In genomic region chr13:113024466-113024865, GRCh38 we compare ENCODE assay signal across 39 cellular contexts. TPM values are rescaled to one million over a fixed set of nuclear protein-coding genes. Genes with fewer than 3 reads are reported as not detected.
"Had no signal": no experiment of that assay in that cellular context is flagged by ENCODE, and none has a peak within 500 bp of the region (broad histone marks: within the 10 kb centered on the region; RNA-seq: fewer than 3 reads in every experiment).

No MANE protein-coding gene starts in this region.

- H3K4me1 ChIP-seq: adrenal gland, ascending aorta, body of pancreas, breast epithelium had no signal

- ATAC-seq: activated naive CD4-positive, alpha-beta T cell treated with anti-CD3 and anti-CD28 coated beads, Interleukin-2, amount 50 U/mL, for 72 hours; activated naive CD8-positive, alpha-beta T cell treated with anti-CD3 and anti-CD28 coated beads, Interleukin-2, amount 50 U/mL, for 24 hours; activated T-cell treated with anti-CD3 and anti-CD28 coated beads, Interleukin-2, amount 50 U/mL, for 4 hours; activated T-cell treated with anti-CD3 and anti-CD28 coated beads, Interleukin-2, amount 50 U/mL, for 72 hours; activated T-helper 17 cell treated with anti-CD3 and anti-CD28 coated beads, Interleukin-2, amount 50 U/mL, for 72 hours; body of pancreas had no signal

- H3K36me3 Mint-ChIP-seq: activated naive CD4-positive, alpha-beta T cell treated with anti-CD3 and anti-CD28 coated beads, Interleukin-2, amount 10 ng/mL, durations not matched to agents 7 days and 5 days; activated naive CD4-positive, alpha-beta T cell treated with anti-CD3 and anti-CD28 coated beads, Interleukin-2, amount 50 U/mL, for 24 hours; activated naive CD4-positive, alpha-beta T cell treated with anti-CD3 and anti-CD28 coated beads, Interleukin-2, amount 50 U/mL, for 72 hours; activated naive CD8-positive, alpha-beta T cell; activated naive CD8-positive, alpha-beta T cell treated with anti-CD3 and anti-CD28 coated beads for 36 hours; activated naive CD8-positive, alpha-beta T cell treated with anti-CD3 and anti-CD28 coated beads, Interleukin-2, amount 10 ng/mL, durations not matched to agents 7 days and 5 days had no signal

- H3K27ac ChIP-seq: adrenal gland, ascending aorta, body of pancreas, brain microvascular endothelial cell, breast epithelium, cardiac muscle cell had no signal

- H3K36me3 ChIP-seq: adrenal gland, ascending aorta, brain microvascular endothelial cell, breast epithelium, cardiac muscle cell had no signal

- FAIRE-seq: astrocyte, bronchial epithelial cell had no signal

- H3K27ac Mint-ChIP-seq: activated naive CD4-positive, alpha-beta T cell treated with anti-CD3 and anti-CD28 coated beads for 36 hours; activated naive CD4-positive, alpha-beta T cell treated with anti-CD3 and anti-CD28 coated beads, Interleukin-2, amount 10 ng/mL, durations not matched to agents 7 days and 5 days; activated naive CD4-positive, alpha-beta T cell treated with anti-CD3 and anti-CD28 coated beads, Interleukin-2, amount 50 U/mL, for 24 hours; activated naive CD4-positive, alpha-beta T cell treated with anti-CD3 and anti-CD28 coated beads, Interleukin-2, amount 50 U/mL, for 72 hours; activated naive CD8-positive, alpha-beta T cell; activated naive CD8-positive, alpha-beta T cell treated with anti-CD3 and anti-CD28 coated beads for 36 hours; activated naive CD8-positive, alpha-beta T cell treated with anti-CD3 and anti-CD28 coated beads, Interleukin-2, amount 10 ng/mL, durations not matched to agents 7 days and 5 days; activated naive CD8-positive, alpha-beta T cell treated with anti-CD3 and anti-CD28 coated beads, Interleukin-2, amount 50 U/mL, for 24 hours; activated T-cell treated with anti-CD3 and anti-CD28 coated beads, Interleukin-2, amount 50 U/mL, for 24 hours; activated T-cell treated with anti-CD3 and anti-CD28 coated beads, Interleukin-2, amount 50 U/mL, for 72 hours; activated T-helper 1 cell treated with anti-CD3 and anti-CD28 coated beads, Interleukin-12 subunit alpha, Interleukin-12 subunit beta, Interleukin-2, Interleukin-4 antibody, amounts not matched to agents 30 ng/mL and 10 ng/mL and 1 ng/mL, durations not matched to agents 14 hours and 24 hours and 36 hours; activated T-helper 17 cell treated with anti-CD3 and anti-CD28 coated beads, Interleukin-2, amount 50 U/mL, for 72 hours; activated T-helper 2 cell treated with anti-CD3 and anti-CD28 coated beads, Interferon-gamma antibody, Interleukin-2, Interleukin-4, amounts not matched to agents 10 μg/mL and 5 μg/mL and 100 μg/mL, durations not matched to agents 14 hours and 24 hours and 36 hours; brain had no signal

- H3K4me1 Mint-ChIP-seq: activated naive CD4-positive, alpha-beta T cell treated with anti-CD3 and anti-CD28 coated beads, Interleukin-2, amount 10 ng/mL, durations not matched to agents 7 days and 5 days; activated naive CD4-positive, alpha-beta T cell treated with anti-CD3 and anti-CD28 coated beads, Interleukin-2, amount 50 U/mL, for 24 hours; activated naive CD8-positive, alpha-beta T cell treated with anti-CD3 and anti-CD28 coated beads for 36 hours; activated naive CD8-positive, alpha-beta T cell treated with anti-CD3 and anti-CD28 coated beads, Interleukin-2, amount 50 U/mL, for 24 hours; activated T-helper 17 cell treated with anti-CD3 and anti-CD28 coated beads, Interleukin-2, amount 50 U/mL, for 72 hours; central memory CD8-positive, alpha-beta T cell had no signal

- H3K9me3 ChIP-seq: adrenal gland, ascending aorta, body of pancreas, breast epithelium had no signal

- H3K27me3 Mint-ChIP-seq: activated naive CD4-positive, alpha-beta T cell treated with anti-CD3 and anti-CD28 coated beads, Interleukin-2, amount 10 ng/mL, durations not matched to agents 7 days and 5 days; activated naive CD4-positive, alpha-beta T cell treated with anti-CD3 and anti-CD28 coated beads, Interleukin-2, amount 50 U/mL, for 24 hours; activated naive CD8-positive, alpha-beta T cell; activated naive CD8-positive, alpha-beta T cell treated with anti-CD3 and anti-CD28 coated beads for 36 hours; activated naive CD8-positive, alpha-beta T cell treated with anti-CD3 and anti-CD28 coated beads, Interleukin-2, amount 10 ng/mL, durations not matched to agents 7 days and 5 days; activated naive CD8-positive, alpha-beta T cell treated with anti-CD3 and anti-CD28 coated beads, Interleukin-2, amount 50 U/mL, for 24 hours; activated T-cell treated with anti-CD3 and anti-CD28 coated beads, Interleukin-2, amount 50 U/mL, for 24 hours; activated T-helper 17 cell treated with anti-CD3 and anti-CD28 coated beads, Interleukin-2, amount 50 U/mL, for 72 hours; brain; central memory CD8-positive, alpha-beta T cell had no signal

- H3K27me3 ChIP-seq: adrenal gland, ascending aorta, body of pancreas, breast epithelium had no signal

- H3K4me3 Mint-ChIP-seq: activated naive CD4-positive, alpha-beta T cell treated with anti-CD3 and anti-CD28 coated beads for 36 hours; activated naive CD4-positive, alpha-beta T cell treated with anti-CD3 and anti-CD28 coated beads, Interleukin-2, amount 10 ng/mL, durations not matched to agents 7 days and 5 days; activated naive CD4-positive, alpha-beta T cell treated with anti-CD3 and anti-CD28 coated beads, Interleukin-2, amount 50 U/mL, for 24 hours; activated naive CD8-positive, alpha-beta T cell; activated naive CD8-positive, alpha-beta T cell treated with anti-CD3 and anti-CD28 coated beads for 36 hours; activated naive CD8-positive, alpha-beta T cell treated with anti-CD3 and anti-CD28 coated beads, Interleukin-2, amount 10 ng/mL, durations not matched to agents 7 days and 5 days; activated naive CD8-positive, alpha-beta T cell treated with anti-CD3 and anti-CD28 coated beads, Interleukin-2, amount 50 U/mL, for 24 hours; activated T-cell treated with anti-CD3 and anti-CD28 coated beads, Interleukin-2, amount 50 U/mL, for 24 hours; activated T-cell treated with anti-CD3 and anti-CD28 coated beads, Interleukin-2, amount 50 U/mL, for 4 hours; activated T-cell treated with anti-CD3 and anti-CD28 coated beads, Interleukin-2, amount 50 U/mL, for 72 hours; activated T-helper 1 cell treated with anti-CD3 and anti-CD28 coated beads, Interleukin-12 subunit alpha, Interleukin-12 subunit beta, Interleukin-2, Interleukin-4 antibody, amounts not matched to agents 30 ng/mL and 10 ng/mL and 1 ng/mL, durations not matched to agents 14 hours and 24 hours and 36 hours; activated T-helper 17 cell treated with anti-CD3 and anti-CD28 coated beads, Interleukin-2, amount 50 U/mL, for 72 hours; brain; central memory CD8-positive, alpha-beta T cell had no signal

- H3K9me3 Mint-ChIP-seq: activated naive CD4-positive, alpha-beta T cell treated with anti-CD3 and anti-CD28 coated beads for 36 hours; activated naive CD4-positive, alpha-beta T cell treated with anti-CD3 and anti-CD28 coated beads, Interleukin-2, amount 50 U/mL, for 24 hours; activated naive CD4-positive, alpha-beta T cell treated with anti-CD3 and anti-CD28 coated beads, Interleukin-2, amount 50 U/mL, for 72 hours; activated naive CD8-positive, alpha-beta T cell treated with anti-CD3 and anti-CD28 coated beads for 36 hours; activated naive CD8-positive, alpha-beta T cell treated with anti-CD3 and anti-CD28 coated beads, Interleukin-2, amount 50 U/mL, for 24 hours; activated T-cell treated with anti-CD3 and anti-CD28 coated beads, Interleukin-2, amount 50 U/mL, for 24 hours; activated T-cell treated with anti-CD3 and anti-CD28 coated beads, Interleukin-2, amount 50 U/mL, for 4 hours; activated T-cell treated with anti-CD3 and anti-CD28 coated beads, Interleukin-2, amount 50 U/mL, for 72 hours; activated T-helper 1 cell treated with anti-CD3 and anti-CD28 coated beads, Interleukin-12 subunit alpha, Interleukin-12 subunit beta, Interleukin-2, Interleukin-4 antibody, amounts not matched to agents 30 ng/mL and 10 ng/mL and 1 ng/mL, durations not matched to agents 14 hours and 24 hours and 36 hours; activated T-helper 17 cell treated with anti-CD3 and anti-CD28 coated beads, Interleukin-2, amount 50 U/mL, for 72 hours; activated T-helper 2 cell treated with anti-CD3 and anti-CD28 coated beads, Interferon-gamma antibody, Interleukin-2, Interleukin-4, amounts not matched to agents 10 μg/mL and 5 μg/mL and 100 μg/mL, durations not matched to agents 14 hours and 24 hours and 36 hours; central memory CD8-positive, alpha-beta T cell had no signal

- DNase-seq: activated effector memory CD4-positive, alpha-beta T cell treated with anti-CD3 and anti-CD28 coated beads, Interleukin-2, amount 50 U/mL, for 16 hours; activated effector memory CD4-positive, alpha-beta T cell treated with Interleukin-2 at 50 U/mL for 16 hours; activated gamma-delta T cell; activated gamma-delta T cell treated with Interleukin-2 at 50 U/mL for 16 hours; activated naive CD4-positive, alpha-beta T cell; activated naive CD4-positive, alpha-beta T cell treated with anti-CD3 and anti-CD28 coated beads for 36 hours; activated naive CD4-positive, alpha-beta T cell treated with anti-CD3 and anti-CD28 coated beads, Interleukin-2, amount 10 ng/mL, durations not matched to agents 7 days and 5 days; activated naive CD4-positive, alpha-beta T cell treated with anti-CD3 and anti-CD28 coated beads, Interleukin-2, amount 50 U/mL, for 16 hours; activated naive CD4-positive, alpha-beta T cell treated with Interleukin-2 at 50 U/mL for 16 hours; activated naive CD8-positive, alpha-beta T cell treated with anti-CD3 and anti-CD28 coated beads for 36 hours; activated naive CD8-positive, alpha-beta T cell treated with anti-CD3 and anti-CD28 coated beads, Interleukin-2, amount 10 ng/mL, durations not matched to agents 7 days and 5 days; activated naive CD8-positive, alpha-beta T cell treated with anti-CD3 and anti-CD28 coated beads, Interleukin-2, amount 50 U/mL, for 24 hours; activated T-cell treated with anti-CD3 and anti-CD28 coated beads, Interleukin-2, amount 50 U/mL, for 1 hour; activated T-cell treated with anti-CD3 and anti-CD28 coated beads, Interleukin-2, amount 50 U/mL, for 24 hours; activated T-cell treated with anti-CD3 and anti-CD28 coated beads, Interleukin-2, amount 50 U/mL, for 4 hours; activated T-cell treated with anti-CD3 and anti-CD28 coated beads, Interleukin-2, amount 50 U/mL, for 48 hours; activated T-cell treated with anti-CD3 and anti-CD28 coated beads, Interleukin-2, amount 50 U/mL, for 72 hours; adrenal gland; amniotic stem cell; amygdala; anterior cingulate cortex; body of pancreas; brain microvascular endothelial cell; caudate nucleus; central memory CD4-positive, alpha-beta T cell; cerebellar nuclear complex had no signal

- H3K4me3 ChIP-seq: adrenal gland, ascending aorta, body of pancreas, breast epithelium, cardiac muscle cell had no signal

RNA-seq across cellular contexts. Expression of gene MCF2L, which starts 55.5 kb away (rescaled TPM):
- total RNA-seq: activated T-helper 1 cell treated with anti-CD3 and anti-CD28 coated beads, Interleukin-12 subunit alpha, Interleukin-12 subunit beta, Interleukin-2, Interleukin-4 antibody, amounts not matched to agents 30 ng/mL and 10 ng/mL and 1 ng/mL, durations not matched to agents 14 hours and 24 hours and 36 hours had no signal
